Comparison of ENCODE assay signal across 8 cellular contexts in genomic region chr1:171313319-171313834, GRCh38. TPM values are rescaled to one million over a fixed set of nuclear protein-coding genes. Genes with fewer than 3 reads are reported as not detected.
DNase-seq lines count a peak whose midpoint lies in the region; ATAC-seq and TF ChIP-seq lines count a peak whose summit lies in the region.

No MANE protein-coding gene starts in this region.

- no peaks in the 10 kb centered on the region for H3K27me3 ChIP-seq in HCT116 (ENCODE audit: insufficient read depth, low read length)
- H3K27me3 ChIP-seq in Panc1 (ENCODE audit: control insufficient read depth, insufficient read depth, low read length), result no peaks in the 10 kb centered on the region
- no peaks in the 10 kb centered on the region for H3K27me3 ChIP-seq in brain microvascular endothelial cell (replicated peaks)

- CTCF ChIA-PET in HCT116 (lab: Charles Lee), result interaction anchor here (0.7 to 2.8 kb wide), 38 partner anchors 9 to 543 kb away, joined by 3 to 97 read pairs (median 5); partner anchors contain the start of gene PRRC2C
- CTCF ChIA-PET in Panc1 (lab: Charles Lee), result interaction anchor here (0.6 to 1.7 kb wide), 6 partner anchors 68 to 347 kb away, joined by 3 to 18 read pairs (median 8); no protein-coding TSS in a partner anchor

- H3K4me2 ChIP-seq in HCT116 (ENCODE audit: low read length), result peak overlapping the region; percentile 77

- no peaks in the 10 kb centered on the region for H3K9me3 Mint-ChIP-seq in natural killer cell treated with Interleukin-12 subunit alpha and Interleukin-12 subunit beta and Interleukin-15 and Interleukin-18, amount 100 ng/mL, for 72 hours

- no peaks in the 10 kb centered on the region for H3K27me3 Mint-ChIP-seq in natural killer cell treated with Interleukin-12 subunit alpha and Interleukin-12 subunit beta and Interleukin-15 and Interleukin-18, amount 100 ng/mL, for 72 hours

- no peak for TF ChIP-seq POLR2A in HCT116 (IDR thresholded peaks at IDR 0.05; ENCODE audit: borderline replicate concordance, extremely low read depth, insufficient read depth, insufficient read length)

- H3K36me3 ChIP-seq in HCT116 (ENCODE audit: control insufficient read depth in 1 of 2, insufficient read depth in 2 of 2, low read length in 2 of 2), result no peaks in the 10 kb centered on the region
- no peaks in the 10 kb centered on the region for H3K36me3 ChIP-seq in Panc1 (ENCODE audit: control insufficient read depth, insufficient read depth, low read length)
- no peaks in the 10 kb centered on the region for H3K36me3 ChIP-seq in brain microvascular endothelial cell (replicated peaks)

- peak overlapping the region; percentile 69 for H2AFZ ChIP-seq in HCT116 (ENCODE audit: low read depth, low read length, poor library complexity, severe bottlenecking)

- H4K20me1 ChIP-seq in HCT116 (ENCODE audit: insufficient read depth), result no peaks in the 10 kb centered on the region

- no peaks in the 10 kb centered on the region for H3K36me3 Mint-ChIP-seq in natural killer cell treated with Interleukin-12 subunit alpha and Interleukin-12 subunit beta and Interleukin-15 and Interleukin-18, amount 100 ng/mL, for 72 hours

- H3K79me2 ChIP-seq in HCT116 (ENCODE audit: insufficient read depth, low read length), result no peaks in the 10 kb centered on the region

- H3K4me1 ChIP-seq in HCT116 (ENCODE audit: control insufficient read depth in 1 of 2, insufficient read depth in 2 of 2, low read length in 2 of 2), result peaks cover 7 to 12% of the 10 kb centered on the region in 2 experiments; a peak in 3 of 4 replicates
- H3K4me1 ChIP-seq in Panc1 (ENCODE audit: control insufficient read depth, insufficient read depth, low read length), result no peaks in the 10 kb centered on the region

- no peak for TF ChIP-seq RAD21 in HCT116 (IDR thresholded peaks at IDR 0.05; ENCODE audit: low read depth)

- H3K9me3 ChIP-seq in HCT116 (ENCODE audit: control insufficient read depth in 1 of 2, insufficient read depth in 1 of 2, low read depth in 1 of 2, low read length in 2 of 2) (no peaks in the 10 kb centered on the region), Panc1 (ENCODE audit: control insufficient read depth, insufficient read depth, low read depth, low read length) (no peaks in the 10 kb centered on the region)

- peak overlapping the region; percentile 78 for H3K4me3 Mint-ChIP-seq in natural killer cell treated with Interleukin-12 subunit alpha and Interleukin-12 subunit beta and Interleukin-15 and Interleukin-18, amount 100 ng/mL, for 72 hours

- POLR2A ChIA-PET in HCT116 (lab: Charles Lee), result interaction anchor here (0.8 to 1.0 kb wide), 3 partner anchors 43 to 346 kb away, joined by 3 read pairs; no protein-coding TSS in a partner anchor
- POLR2A ChIA-PET in Panc1 (lab: Charles Lee), result interaction anchor here (0.5 kb wide), 1 partner anchor 10 kb away, joined by 6 read pairs; no protein-coding TSS in a partner anchor

- intact Hi-C loops in HCT116 (cut with micrococcal nuclease) (loop anchor here (1.0 to 5.0 kb wide), 4 partner anchors 66 to 346 kb away; partner anchors contain the start of gene FMO1), Panc1 (cut with micrococcal nuclease; ENCODE audit: unreplicated experiment) (no loop called here)

- BruUV-seq in HCT116 (replicated peaks; lab: Mats Ljungman, UMichigan) (no TSS peak), Panc1 (replicated peaks; lab: Mats Ljungman, UMichigan) (no TSS peak)

- DNase-seq in HCT116 (ENCODE audit: low read depth, low spot score) (no peak), Panc1 (ENCODE audit: low read depth, low spot score) (no peak), brain microvascular endothelial cell (no peak), activated gamma-delta T cell (lab: John Stamatoyannopoulos, UW) (no peak), dermis blood vessel endothelial cell (no peak)
- DNase-seq in natural killer cell treated with Interleukin-12 subunit alpha and Interleukin-12 subunit beta and Interleukin-15 and Interleukin-18, amount 100 ng/mL, for 72 hours (ENCODE audit: low spot score), result no peak
- DNase-seq in stimulated activated CD4-positive, alpha-beta T cell treated with anti-CD3 and anti-CD28 coated beads, Interleukin-4, amount 100 ng/mL, for 4 hours, result no peak

- H3K4me1 Mint-ChIP-seq in natural killer cell treated with Interleukin-12 subunit alpha and Interleukin-12 subunit beta and Interleukin-15 and Interleukin-18, amount 100 ng/mL, for 72 hours (ENCODE audit: low read depth in 2 of 2), result peaks cover 11 to 12% of the 10 kb centered on the region in 2 donors

- H3K4me3 ChIP-seq in HCT116 (replicated peaks in 1 of 2; ENCODE audit: low read depth in 1 of 2, low read length in 2 of 2), result peak overlapping the region in 1 of 2 experiments; percentile 55; a peak in 1 of 4 replicates
- H3K4me3 ChIP-seq in Panc1 (ENCODE audit: low read depth in 2 of 2, low read length in 2 of 2), result no peak overlapping the region
- no peak overlapping the region for H3K4me3 ChIP-seq in brain microvascular endothelial cell (ENCODE audit: low read depth, low read length)

- RAD21 ChIA-PET in HCT116 (lab: Charles Lee; ENCODE audit: low non-redundant PET in 1 of 2, low total read pairs in 2 of 2, uncharacterized antibody in 2 of 2, unreplicated experiment in 2 of 2), result interaction anchor here (0.9 to 2.1 kb wide), 9 partner anchors 62 to 346 kb away, joined by 3 to 13 read pairs (median 6); no protein-coding TSS in a partner anchor

- H3K27ac ChIP-seq in HCT116 (ENCODE audit: low read depth, low read length) (no peak overlapping the region; the same call in 1 of the 2 replicates), Panc1 (ENCODE audit: low read length) (no peak overlapping the region), brain microvascular endothelial cell (no peak overlapping the region)

- H3K9ac ChIP-seq in HCT116 (ENCODE audit: low read length), result no peak overlapping the region

- in situ Hi-C loops in Panc1 (cut with HindIII; ENCODE audit: low pct_unique_long_range_greater_than_20kb, low sequenced_read_pairs), result no loop called here
- in situ Hi-C loops in brain microvascular endothelial cell (cut with HindIII; ENCODE audit: low pct_ligation_motif_present, low sequenced_read_pairs), result no loop called here

- no peaks in the 10 kb centered on the region for H3K9me2 ChIP-seq in HCT116 (ENCODE audit: insufficient read depth)

- peak overlapping the region; percentile 84 to 93 for H3K27ac Mint-ChIP-seq in natural killer cell treated with Interleukin-12 subunit alpha and Interleukin-12 subunit beta and Interleukin-15 and Interleukin-18, amount 100 ng/mL, for 72 hours

- TF ChIP-seq CTCF in HCT116 (IDR thresholded peaks at IDR 0.05 in 2 of 3, conservative IDR thresholded peaks at IDR 0.05 in 1 of 3; ENCODE audit: borderline replicate concordance in 1 of 3, insufficient read depth in 1 of 3, low read depth in 2 of 3, low read length in 2 of 3), result no peak
- TF ChIP-seq CTCF in Panc1 (IDR thresholded peaks at IDR 0.05), result no peak
- no peak for TF ChIP-seq CTCF in brain microvascular endothelial cell (IDR thresholded peaks at IDR 0.05; ENCODE audit: low read depth, low read length, missing control alignments)

- ATAC-seq in GM18520 (IDR thresholded peaks at IDR 0.05; ENCODE audit: unreplicated experiment) (peak; percentile 18), HCT116 (peak; percentile 50), Panc1 (peak; percentile 26; the same call in 1 of the 2 replicates)
- ATAC-seq in natural killer cell treated with Interleukin-12 subunit alpha and Interleukin-12 subunit beta and Interleukin-15 and Interleukin-18, amount 100 ng/mL, for 72 hours, result no peak

TF ChIP-seq in HCT116, 20 proteins besides CTCF, POLR2A, EP300 and RAD21:
- TF ChIP-seq ZFX (IDR thresholded peaks at IDR 0.05), result no peak
- TF ChIP-seq SIN3A (IDR thresholded peaks at IDR 0.05; ENCODE audit: low read depth), result 0 out of 2 replicates have a peak, but pooled peaks have one; percentile 15

RNA-seq across cellular contexts. Expression of gene FMO4, which starts 0.6 kb away (rescaled TPM):
- 1.4 TPM for total RNA-seq in HCT116 (2021; ENCODE audit: unreplicated experiment)
- 1.2 and 1.3 TPM in 2 replicates for polyA plus RNA-seq in HCT116 (2012)
- 0.33 TPM for total RNA-seq in Panc1 (2021; ENCODE audit: unreplicated experiment)
- polyA plus RNA-seq in Panc1 (2012; ENCODE audit: insufficient read length), result not detected
- 1 to 10 TPM; 1.5 to 3.8 TPM for total RNA-seq in natural killer cell treated with Interleukin-12 subunit alpha and Interleukin-12 subunit beta and Interleukin-15 and Interleukin-18, amount 100 ng/mL, for 72 hours
- total RNA-seq in dermis blood vessel endothelial cell, result 0.56 and 2.9 TPM in 2 replicates

Comparison
In these comparisons a context has a peak if more than half of its experiments do, and no peak if none do; other contexts are left out.
1. ATAC-seq: peak in GM18520 (single experiment), HCT116 (single experiment) and Panc1 (single experiment); none in natural killer cell treated with Interleukin-12 subunit alpha and Interleukin-12 subunit beta and Interleukin-15 and Interleukin-18, amount 100 ng/mL, for 72 hours (0 of 2).